Comparison of ENCODE assay signal across 24 cellular contexts in genomic region chr3:138569090-138569489, GRCh38. TPM values are rescaled to one million over a fixed set of nuclear protein-coding genes. Genes with fewer than 3 reads are reported as not detected.
DNase-seq lines count a peak whose midpoint lies in the region; ATAC-seq, FAIRE-seq and TF ChIP-seq lines count a peak whose summit lies in the region.
"Had no signal": no experiment of that assay in that cellular context is flagged by ENCODE, and none has a peak within 500 bp of the region (broad histone marks: within the 10 kb centered on the region; RNA-seq: fewer than 3 reads in every experiment).

No MANE protein-coding gene starts in this region.

- H3K4me2 ChIP-seq in HepG2 (ENCODE audit: low read depth, low read length) (no peak overlapping the region), GM23338 (no peak overlapping the region)
- H3K4me2 ChIP-seq: BLaER1 had no signal

- H3K36me3 Mint-ChIP-seq in GM23338 (ENCODE audit: low read depth): peaks cover 35% of the 10 kb centered on the region

- no peaks in the 10 kb centered on the region for H3K27me3 ChIP-seq in HepG2 (ENCODE audit: control insufficient read depth in 1 of 2, insufficient read depth in 2 of 2, low read length in 2 of 2)
- no peaks in the 10 kb centered on the region for H3K27me3 ChIP-seq in right lobe of liver
- no peaks in the 10 kb centered on the region for H3K27me3 ChIP-seq in brain microvascular endothelial cell (replicated peaks)
- H3K27me3 ChIP-seq in GM23338 (ENCODE audit: insufficient read depth): no peaks in the 10 kb centered on the region
- H3K27me3 ChIP-seq: BLaER1 had no signal

- H3K27ac Mint-ChIP-seq in GM23338: no peak overlapping the region
- H3K27ac Mint-ChIP-seq: CD8-positive, alpha-beta T cell; T-cell had no signal

- CTCF ChIA-PET in HepG2 (lab: Yijun Ruan, JAX; ENCODE audit: low intra/inter-chr PET ratio, low total read pairs): no interaction called here

- H3K4me3 Mint-ChIP-seq in GM23338: no peak overlapping the region
- H3K4me3 Mint-ChIP-seq: CD8-positive, alpha-beta T cell; T-cell had no signal

- H3K9ac ChIP-seq in HepG2 (ENCODE audit: insufficient read depth, low read depth, low read length): no peak overlapping the region
- H3K9ac ChIP-seq: BLaER1 had no signal

- ATAC-seq in HepG2 (no peak), right lobe of liver (no peak), GM19395 (IDR thresholded peaks at IDR 0.05; ENCODE audit: unreplicated experiment) (no peak), GM23338 (no peak), left colon (no peak)
- ATAC-seq: CD8-positive, alpha-beta T cell; SK-N-SH treated with all-trans-retinoic acid at 6 μM for 48 hours; T-cell had no signal

- in situ Hi-C loops in HepG2 (cut with HindIII; ENCODE audit: extremely low pct_ligation_motif_present, low pct_unique_long_range_greater_than_20kb) (no loop called here), brain microvascular endothelial cell (cut with HindIII; ENCODE audit: low pct_ligation_motif_present, low sequenced_read_pairs) (no loop called here)

- no peak overlapping the region for H2AFZ ChIP-seq in HepG2 (ENCODE audit: low read length)
- H2AFZ ChIP-seq in GM23338: no peak overlapping the region

- POLR2A ChIA-PET in HepG2 (lab: Yijun Ruan, JAX): no interaction called here

- H4K20me1 ChIP-seq in HepG2 (ENCODE audit: insufficient read depth, low read length) (no peaks in the 10 kb centered on the region), GM23338 (replicated peaks; ENCODE audit: insufficient read depth) (no peaks in the 10 kb centered on the region)
- H4K20me1 ChIP-seq: BLaER1 had no signal

- TF ChIP-seq RAD21 in HepG2 (CRISPR knock-in tag; IDR thresholded peaks at IDR 0.05): no peak

- H3K4me3 ChIP-seq in HepG2 (replicated peaks in 1 of 3; ENCODE audit: insufficient read depth in 1 of 3, low read depth in 2 of 3, low read length in 3 of 3): no peak overlapping the region
- no peak overlapping the region for H3K4me3 ChIP-seq in right lobe of liver
- no peak overlapping the region for H3K4me3 ChIP-seq in brain microvascular endothelial cell (ENCODE audit: low read depth, low read length)
- H3K4me3 ChIP-seq in GM23338: no peak overlapping the region
- H3K4me3 ChIP-seq: BLaER1, HAP-1 had no signal

- TF ChIP-seq EP300 in HepG2 (IDR thresholded peaks at IDR 0.05; ENCODE audit: low read depth in 2 of 2, low read length in 2 of 2) (no peak), HepG2 (CRISPR knock-in tag; IDR thresholded peaks at IDR 0.05; ENCODE audit: borderline replicate concordance) (no peak)

- DNase-seq in HepG2 (ENCODE audit: low spot score): no peak
- DNase-seq in right lobe of liver: no peak
- DNase-seq in NCI-H226: peak; percentile 6
- DNase-seq in brain microvascular endothelial cell: peak; percentile 29
- DNase-seq in RKO (ENCODE audit: low spot score): no peak
- DNase-seq in GM23338 (ENCODE audit: low spot score): no peak
- DNase-seq in left colon: no peak
- DNase-seq: CD8-positive, alpha-beta T cell; DMS53; NCI-H1105 treated with DMSO at 0.1 percent for 48 hours; NCI-H1694; NCI-H2081 treated with DMSO at 0.1 percent for 48 hours; NCI-H524; NCI-H82; OCI-M1; SIG-M5; T-cell had no signal

- H3K9me3 ChIP-seq in HepG2 (ENCODE audit: low read length) (no peaks in the 10 kb centered on the region), right lobe of liver (no peaks in the 10 kb centered on the region)
- H3K9me3 ChIP-seq: HAP-1 had no signal

- peaks cover 2% of the 10 kb centered on the region for H3K27me3 Mint-ChIP-seq in GM23338 (ENCODE audit: insufficient read depth, low read depth, poor library complexity)
- H3K27me3 Mint-ChIP-seq: T-cell had no signal

- TF ChIP-seq POLR2A in HepG2 (IDR thresholded peaks at IDR 0.05; ENCODE audit: insufficient read depth in 1 of 2, low read depth in 2 of 2, low read length in 2 of 2): no peak
- no peak for TF ChIP-seq POLR2A in right lobe of liver (IDR thresholded peaks at IDR 0.05)

- 88% methylated on average over 2 of the region's 2 CpGs for WGBS in HepG2 (ENCODE audit: low lambda C conversion rate)
- 74% methylated on average over 2 of the region's 2 CpGs for WGBS in right lobe of liver (ENCODE audit: insufficient coverage, low coverage, low lambda C conversion rate, missing lambda C conversion rate)

- H3K4me1 ChIP-seq in HepG2 (ENCODE audit: insufficient read depth, low read length): peaks cover 11% of the 10 kb centered on the region
- H3K4me1 ChIP-seq in right lobe of liver: no peaks in the 10 kb centered on the region
- no peaks in the 10 kb centered on the region for H3K4me1 ChIP-seq in GM23338 (ENCODE audit: insufficient read depth)
- H3K4me1 ChIP-seq: BLaER1, HAP-1 had no signal

- intact Hi-C loops in HepG2 (cut with micrococcal nuclease; ENCODE audit: unreplicated experiment) (no loop called here), right lobe of liver (cut with DNase I) (no loop called here), left colon (cut with DNase I, micrococcal nuclease) (no loop called here)

- H3K9me3 Mint-ChIP-seq in GM23338: peaks cover 20% of the 10 kb centered on the region

- FAIRE-seq in HepG2 (lab: Jason Lieb, UNC): no peak

- no peaks in the 10 kb centered on the region for H3K36me3 ChIP-seq in HepG2 (replicated peaks in 1 of 2; ENCODE audit: control insufficient read depth in 1 of 2, insufficient read depth in 2 of 2, low read length in 2 of 2)
- H3K36me3 ChIP-seq in right lobe of liver: no peaks in the 10 kb centered on the region
- no peaks in the 10 kb centered on the region for H3K36me3 ChIP-seq in brain microvascular endothelial cell (replicated peaks)
- peaks cover 4% of the 10 kb centered on the region; the same call in 1 of the 2 replicates for H3K36me3 ChIP-seq in GM23338 (ENCODE audit: insufficient read depth)

- no peaks in the 10 kb centered on the region for H3K9me2 ChIP-seq in GM23338 (ENCODE audit: insufficient read depth)

- H3K79me2 ChIP-seq in HepG2 (ENCODE audit: insufficient read depth, low read length): no peaks in the 10 kb centered on the region
- H3K79me2 ChIP-seq in GM23338 (replicated peaks; ENCODE audit: insufficient read depth): no peaks in the 10 kb centered on the region

- H3K4me1 Mint-ChIP-seq in GM23338: no peaks in the 10 kb centered on the region; the same call in 2 of the 3 replicates

- no peak overlapping the region for H3K27ac ChIP-seq in HepG2 (ENCODE audit: extremely low read length, insufficient read depth, low read length)
- H3K27ac ChIP-seq in right lobe of liver: no peak overlapping the region
- no peak overlapping the region for H3K27ac ChIP-seq in brain microvascular endothelial cell
- no peak overlapping the region for H3K27ac ChIP-seq in GM23338 (ENCODE audit: low read depth)
- H3K27ac ChIP-seq: 22Rv1, BLaER1, HL-60, RWPE1 had no signal

- H3F3A ChIP-seq in GM23338 (replicated peaks; ENCODE audit: low read depth): no peaks in the 10 kb centered on the region

- no TSS peak for BruUV-seq in HepG2 (replicated peaks; lab: Mats Ljungman, UMichigan)

- TF ChIP-seq CTCF in HepG2 (CRISPR knock-in tag; IDR thresholded peaks at IDR 0.05) (no peak), right lobe of liver (IDR thresholded peaks at IDR 0.05) (no peak), brain microvascular endothelial cell (IDR thresholded peaks at IDR 0.05; ENCODE audit: low read depth, low read length, missing control alignments) (no peak), GM23338 (conservative IDR thresholded peaks at IDR 0.05; ENCODE audit: low read depth in 2 of 2) (no peak)

RNA-seq across cellular contexts. Expression of gene CEP70, which starts 25.0 kb away (rescaled TPM):
- total RNA-seq in HepG2 (2016; rRNA removed; fragmentation: Illumina TruSeq; extraction: Trizol): 22.3 and 24.4 TPM in 2 replicates
- 45.4 and 52.7 TPM in 2 replicates for total RNA-seq in HepG2 (2016; cell fraction: cytosol; rRNA removed; fragmentation: Illumina TruSeq; extraction: Trizol; ENCODE audit: low read depth)
- 21.6 and 27.0 TPM in 2 replicates for total RNA-seq in HepG2 (2016; cell fraction: insoluble cytoplasmic fraction; rRNA removed; fragmentation: Illumina TruSeq; extraction: Trizol)
- 32.9 and 33.3 TPM in 2 replicates for total RNA-seq in HepG2 (2016; cell fraction: membrane; rRNA removed; fragmentation: Illumina TruSeq; extraction: Trizol)
- 30.3 and 32.7 TPM in 2 replicates for total RNA-seq in HepG2 (2016; cell fraction: nucleus; rRNA removed; fragmentation: Illumina TruSeq; extraction: Trizol)
- polyA plus RNA-seq in HepG2 (2011; rRNA removed): 3.9 and 4.0 TPM in 2 replicates
- 1.7 and 2.2 TPM in 2 replicates for polyA plus RNA-seq in HepG2 (2011; cell fraction: cytosol; rRNA removed)
- 3.8 and 4.3 TPM in 2 replicates for polyA plus RNA-seq in HepG2 (2011; cell fraction: nucleus; rRNA removed)
- 7.1 and 11.8 TPM in 2 replicates for polyA plus RNA-seq in HepG2 (2012)
- 14.6 and 16.6 TPM in 2 replicates for polyA plus RNA-seq in HepG2 (2016; cell fraction: cytosol; fragmentation: Illumina TruSeq; extraction: Trizol; ENCODE audit: low read depth)
- 20.6 and 21.8 TPM in 2 replicates for polyA plus RNA-seq in HepG2 (2016; cell fraction: insoluble cytoplasmic fraction; fragmentation: Illumina TruSeq; extraction: Trizol; ENCODE audit: low read depth)
- polyA plus RNA-seq in HepG2 (2016; cell fraction: membrane; fragmentation: Illumina TruSeq; extraction: Trizol; ENCODE audit: low read depth): 18.9 and 22.1 TPM in 2 replicates
- 16.1 and 18.5 TPM in 2 replicates for polyA plus RNA-seq in HepG2 (2016; cell fraction: nucleus; fragmentation: Illumina TruSeq; extraction: Trizol; ENCODE audit: insufficient read depth, low read depth)
- polyA minus RNA-seq in HepG2 (2011; rRNA and poly(A)+ RNA removed; ENCODE audit: low replicate concordance): 2.2 and 4.7 TPM in 2 replicates
- polyA minus RNA-seq in HepG2 (2011; cell fraction: cytosol; rRNA and poly(A)+ RNA removed): 5.1 and 9.1 TPM in 2 replicates
- 37.3 and 39.8 TPM in 2 replicates for polyA minus RNA-seq in HepG2 (2011; cell fraction: nucleus; rRNA and poly(A)+ RNA removed)
- 10 to 100 TPM; 13.8 to 26.7 (median 21.4) TPM for total RNA-seq in right lobe of liver
- 24.9 and 28.8 TPM in 2 replicates for total RNA-seq in GM23338 (2014; rRNA removed; shearing (Covaris generic))
- 21.5 and 31.4 TPM in 2 replicates for polyA plus RNA-seq in GM23338 (2016; fragmentation: Nextera tagmentation; extraction: Ambion mirVana)
- total RNA-seq in left colon: 10 to 100 TPM; 35.8 to 36.4 TPM

RNA-seq across cellular contexts. Expression of gene FAIM, which starts 39.5 kb away (rescaled TPM):
- total RNA-seq in HepG2 (2016; rRNA removed; fragmentation: Illumina TruSeq; extraction: Trizol): 25.8 and 33.9 TPM in 2 replicates
- 15.4 and 17.2 TPM in 2 replicates for total RNA-seq in HepG2 (2016; cell fraction: cytosol; rRNA removed; fragmentation: Illumina TruSeq; extraction: Trizol; ENCODE audit: low read depth)
- total RNA-seq in HepG2 (2016; cell fraction: insoluble cytoplasmic fraction; rRNA removed; fragmentation: Illumina TruSeq; extraction: Trizol): 24.8 and 42.4 TPM in 2 replicates
- 14.4 and 16.1 TPM in 2 replicates for total RNA-seq in HepG2 (2016; cell fraction: membrane; rRNA removed; fragmentation: Illumina TruSeq; extraction: Trizol)
- 7.9 and 10.0 TPM in 2 replicates for total RNA-seq in HepG2 (2016; cell fraction: nucleus; rRNA removed; fragmentation: Illumina TruSeq; extraction: Trizol)
- polyA plus RNA-seq in HepG2 (2011; rRNA removed): 3.3 and 4.3 TPM in 2 replicates
- polyA plus RNA-seq in HepG2 (2011; cell fraction: cytosol; rRNA removed): 2.0 and 3.2 TPM in 2 replicates
- 2.0 and 3.8 TPM in 2 replicates for polyA plus RNA-seq in HepG2 (2011; cell fraction: nucleus; rRNA removed)
- 9.8 and 12.1 TPM in 2 replicates for polyA plus RNA-seq in HepG2 (2012)
- 13.4 and 17.3 TPM in 2 replicates for polyA plus RNA-seq in HepG2 (2016; cell fraction: cytosol; fragmentation: Illumina TruSeq; extraction: Trizol; ENCODE audit: low read depth)
- 45.4 and 49.9 TPM in 2 replicates for polyA plus RNA-seq in HepG2 (2016; cell fraction: insoluble cytoplasmic fraction; fragmentation: Illumina TruSeq; extraction: Trizol; ENCODE audit: low read depth)
- polyA plus RNA-seq in HepG2 (2016; cell fraction: membrane; fragmentation: Illumina TruSeq; extraction: Trizol; ENCODE audit: low read depth): 14.8 and 17.4 TPM in 2 replicates
- polyA plus RNA-seq in HepG2 (2016; cell fraction: nucleus; fragmentation: Illumina TruSeq; extraction: Trizol; ENCODE audit: insufficient read depth, low read depth): 22.9 and 26.9 TPM in 2 replicates
- polyA minus RNA-seq in HepG2 (2011; rRNA and poly(A)+ RNA removed; ENCODE audit: low replicate concordance): 0.64 and 3.5 TPM in 2 replicates
- 2.9 and 3.8 TPM in 2 replicates for polyA minus RNA-seq in HepG2 (2011; cell fraction: cytosol; rRNA and poly(A)+ RNA removed)
- polyA minus RNA-seq in HepG2 (2011; cell fraction: nucleus; rRNA and poly(A)+ RNA removed): 4.4 and 5.6 TPM in 2 replicates
- total RNA-seq in right lobe of liver: 1 to 10 TPM; 3.3 to 6.1 (median 3.9) TPM
- 9.1 and 12.0 TPM in 2 replicates for total RNA-seq in GM23338 (2014; rRNA removed; shearing (Covaris generic))
- 29.2 and 29.7 TPM in 2 replicates for polyA plus RNA-seq in GM23338 (2016; fragmentation: Nextera tagmentation; extraction: Ambion mirVana)
- total RNA-seq in left colon: 1 to 10 TPM; 4.4 to 5.5 TPM

Comparison
In these comparisons a context has a peak if more than half of its experiments do, and no peak if none do; other contexts are left out.
1. DNase-seq: peak in NCI-H226 (single experiment) and brain microvascular endothelial cell (single experiment); none in HepG2 (single experiment), right lobe of liver (0 of 3), RKO (single experiment), GM23338 (single experiment) and left colon (0 of 2).